Comparison of ENCODE assay signal across 8 cellular contexts in the genomic region with DNA sequence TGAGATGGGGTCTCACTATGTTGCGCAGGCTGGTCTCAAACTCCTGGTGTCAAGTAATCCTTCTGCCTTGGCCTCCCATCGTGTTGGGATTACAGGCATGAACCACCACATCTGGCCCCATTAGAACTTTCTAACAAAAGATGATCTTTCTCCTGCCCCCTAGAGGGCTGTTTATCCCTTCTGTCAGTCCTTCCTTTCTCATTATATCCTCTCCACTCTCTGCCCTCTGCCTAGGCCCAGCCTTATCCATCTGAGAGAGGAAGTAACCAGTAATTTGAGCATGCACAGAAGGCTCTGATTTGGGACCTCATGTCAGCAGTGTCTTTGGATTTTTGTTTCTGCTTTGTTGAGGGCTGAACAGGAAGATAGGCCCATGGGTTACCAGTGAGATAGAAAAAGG. TPM values are rescaled to one million over a fixed set of nuclear protein-coding genes. Genes with fewer than 3 reads are reported as not detected.
A peak's percentile ranks its signal among the peaks of the same experiment; 100 is the strongest.
DNase-seq lines count a peak whose midpoint lies in the region; ATAC-seq and TF ChIP-seq lines count a peak whose summit lies in the region.

No MANE protein-coding gene starts in this region.

- H3K36me3 Mint-ChIP-seq in CD8-positive, alpha-beta T cell: peaks cover 5% of the 10 kb centered on the region

- WGBS in lower leg skin, 2 donors: 81 to 87% methylated on average over 2 of the region's 2 CpGs

- peaks cover 10% of the 10 kb centered on the region for H3K4me1 Mint-ChIP-seq in CD8-positive, alpha-beta T cell (ENCODE audit: low read depth)

- H3K27me3 ChIP-seq in CD8-positive, alpha-beta T cell (ENCODE audit: insufficient read depth, low read length): no peaks in the 10 kb centered on the region

- no peak overlapping the region for H3K27ac Mint-ChIP-seq in CD8-positive, alpha-beta T cell

- intact Hi-C loops in CD8-positive, alpha-beta T cell (cut with DNase I, micrococcal nuclease): loop anchor here in 1 of 2 experiments (5.0 to 10.0 kb wide), 6 partner anchors 39 to 926 kb away; a partner anchor contains a TSS
- intact Hi-C loops in lower leg skin (cut with DNase I; ENCODE audit: low total_unique reads): no loop called here

- no peak overlapping the region for H3K27ac ChIP-seq in CD8-positive, alpha-beta T cell (ENCODE audit: low read depth, low read length)

- POLR2A ChIA-PET in CD8-positive, alpha-beta T cell (lab: Charles Lee): no interaction called here

- DNase-seq in CD8-positive, alpha-beta T cell: no peak
- DNase-seq in HFF-Myc (ENCODE audit: extremely low read depth, low read depth) (no peak), iPS-NIHi7 (ENCODE audit: extremely low spot score) (peak; percentile 53), lower leg skin (ENCODE audit: low spot score in 2 of 2) (no peak), NCI-H1930 (lab: John Stamatoyannopoulos, UW) (no peak)

- H3K9me3 Mint-ChIP-seq in CD8-positive, alpha-beta T cell: no peaks in the 10 kb centered on the region

- H3K9me3 ChIP-seq in CD8-positive, alpha-beta T cell (ENCODE audit: low read length): no peaks in the 10 kb centered on the region

- TF ChIP-seq POLR2A in lower leg skin (IDR thresholded peaks at IDR 0.05): no peak

- CTCF ChIA-PET in CD8-positive, alpha-beta T cell (lab: Charles Lee): no interaction called here

- H3K4me3 ChIP-seq in CD8-positive, alpha-beta T cell (ENCODE audit: low read depth, low read length): no peak overlapping the region
- H3K4me3 ChIP-seq in HFF-Myc (replicated peaks; ENCODE audit: low read depth, low read length) (no peak overlapping the region), lower leg skin (ENCODE audit: low read depth, poor library complexity, severe bottlenecking) (no peak overlapping the region)

- no peak overlapping the region for H3K4me3 Mint-ChIP-seq in CD8-positive, alpha-beta T cell

- no peak for ATAC-seq in CD8-positive, alpha-beta T cell
- ATAC-seq in SK-N-SH treated with all-trans-retinoic acid at 6 μM for 48 hours: peak; percentile 47
- ATAC-seq in HG03442 (IDR thresholded peaks at IDR 0.05; ENCODE audit: unreplicated experiment): no peak
- ATAC-seq in HG02678 (IDR thresholded peaks at IDR 0.05; ENCODE audit: unreplicated experiment): no peak

- no peaks in the 10 kb centered on the region for H3K27me3 Mint-ChIP-seq in CD8-positive, alpha-beta T cell (ENCODE audit: low read depth)

- TF ChIP-seq CTCF in CD8-positive, alpha-beta T cell (IDR thresholded peaks at IDR 0.05): peak; percentile 20
- TF ChIP-seq CTCF in HFF-Myc (IDR thresholded peaks at IDR 0.05; ENCODE audit: low read depth, low read length, missing control alignments) (peak; percentile 39), lower leg skin (IDR thresholded peaks at IDR 0.05) (no peak)

- H3K36me3 ChIP-seq in CD8-positive, alpha-beta T cell (ENCODE audit: insufficient read depth, low read length): no peaks in the 10 kb centered on the region

- peaks cover 7% of the 10 kb centered on the region for H3K4me1 ChIP-seq in CD8-positive, alpha-beta T cell (ENCODE audit: insufficient read depth, low read length)

TF ChIP-seq in SK-N-SH treated with all-trans-retinoic acid at 6 μM for 48 hours, 23 proteins besides CTCF, POLR2A, EP300 and RAD21:
- TF ChIP-seq ZFP30 (CRISPR knock-in tag; IDR thresholded peaks at IDR 0.05): no peak
- TF ChIP-seq ZNF70 (CRISPR knock-in tag; IDR thresholded peaks at IDR 0.05): no peak
- TF ChIP-seq ZNF565 (CRISPR knock-in tag; conservative IDR thresholded peaks at IDR 0.05; ENCODE audit: low read depth): no peak
- TF ChIP-seq, protein P1, sequence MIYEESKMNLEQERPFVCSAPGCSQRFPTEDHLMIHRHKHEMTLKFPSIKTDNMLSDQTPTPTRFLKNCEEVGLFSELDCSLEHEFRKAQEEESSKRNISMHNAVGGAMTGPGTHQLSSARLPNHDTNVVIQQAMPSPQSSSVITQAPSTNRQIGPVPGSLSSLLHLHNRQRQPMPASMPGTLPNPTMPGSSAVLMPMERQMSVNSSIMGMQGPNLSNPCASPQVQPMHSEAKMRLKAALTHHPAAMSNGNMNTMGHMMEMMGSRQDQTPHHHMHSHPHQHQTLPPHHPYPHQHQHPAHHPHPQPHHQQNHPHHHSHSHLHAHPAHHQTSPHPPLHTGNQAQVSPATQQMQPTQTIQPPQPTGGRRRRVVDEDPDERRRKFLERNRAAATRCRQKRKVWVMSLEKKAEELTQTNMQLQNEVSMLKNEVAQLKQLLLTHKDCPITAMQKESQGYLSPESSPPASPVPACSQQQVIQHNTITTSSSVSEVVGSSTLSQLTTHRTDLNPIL (CRISPR knock-in tag; IDR thresholded peaks at IDR 0.05; ENCODE audit: low read depth): no peak
- TF ChIP-seq ISL1 (CRISPR knock-in tag; IDR thresholded peaks at IDR 0.05): no peak
- TF ChIP-seq CSDC2 (CRISPR knock-in tag; IDR thresholded peaks at IDR 0.05): no peak
- TF ChIP-seq PPARA (CRISPR knock-in tag; IDR thresholded peaks at IDR 0.05; ENCODE audit: borderline replicate concordance): no peak
- no peak for TF ChIP-seq OSR1 (CRISPR knock-in tag; IDR thresholded peaks at IDR 0.05)
- TF ChIP-seq, protein P2, sequence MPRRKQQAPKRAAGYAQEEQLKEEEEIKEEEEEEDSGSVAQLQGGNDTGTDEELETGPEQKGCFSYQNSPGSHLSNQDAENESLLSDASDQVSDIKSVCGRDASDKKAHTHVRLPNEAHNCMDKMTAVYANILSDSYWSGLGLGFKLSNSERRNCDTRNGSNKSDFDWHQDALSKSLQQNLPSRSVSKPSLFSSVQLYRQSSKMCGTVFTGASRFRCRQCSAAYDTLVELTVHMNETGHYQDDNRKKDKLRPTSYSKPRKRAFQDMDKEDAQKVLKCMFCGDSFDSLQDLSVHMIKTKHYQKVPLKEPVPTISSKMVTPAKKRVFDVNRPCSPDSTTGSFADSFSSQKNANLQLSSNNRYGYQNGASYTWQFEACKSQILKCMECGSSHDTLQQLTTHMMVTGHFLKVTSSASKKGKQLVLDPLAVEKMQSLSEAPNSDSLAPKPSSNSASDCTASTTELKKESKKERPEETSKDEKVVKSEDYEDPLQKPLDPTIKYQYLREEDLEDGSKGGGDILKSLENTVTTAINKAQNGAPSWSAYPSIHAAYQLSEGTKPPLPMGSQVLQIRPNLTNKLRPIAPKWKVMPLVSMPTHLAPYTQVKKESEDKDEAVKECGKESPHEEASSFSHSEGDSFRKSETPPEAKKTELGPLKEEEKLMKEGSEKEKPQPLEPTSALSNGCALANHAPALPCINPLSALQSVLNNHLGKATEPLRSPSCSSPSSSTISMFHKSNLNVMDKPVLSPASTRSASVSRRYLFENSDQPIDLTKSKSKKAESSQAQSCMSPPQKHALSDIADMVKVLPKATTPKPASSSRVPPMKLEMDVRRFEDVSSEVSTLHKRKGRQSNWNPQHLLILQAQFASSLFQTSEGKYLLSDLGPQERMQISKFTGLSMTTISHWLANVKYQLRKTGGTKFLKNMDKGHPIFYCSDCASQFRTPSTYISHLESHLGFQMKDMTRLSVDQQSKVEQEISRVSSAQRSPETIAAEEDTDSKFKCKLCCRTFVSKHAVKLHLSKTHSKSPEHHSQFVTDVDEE (CRISPR knock-in tag; IDR thresholded peaks at IDR 0.05): no peak
- TF ChIP-seq, protein P3, sequence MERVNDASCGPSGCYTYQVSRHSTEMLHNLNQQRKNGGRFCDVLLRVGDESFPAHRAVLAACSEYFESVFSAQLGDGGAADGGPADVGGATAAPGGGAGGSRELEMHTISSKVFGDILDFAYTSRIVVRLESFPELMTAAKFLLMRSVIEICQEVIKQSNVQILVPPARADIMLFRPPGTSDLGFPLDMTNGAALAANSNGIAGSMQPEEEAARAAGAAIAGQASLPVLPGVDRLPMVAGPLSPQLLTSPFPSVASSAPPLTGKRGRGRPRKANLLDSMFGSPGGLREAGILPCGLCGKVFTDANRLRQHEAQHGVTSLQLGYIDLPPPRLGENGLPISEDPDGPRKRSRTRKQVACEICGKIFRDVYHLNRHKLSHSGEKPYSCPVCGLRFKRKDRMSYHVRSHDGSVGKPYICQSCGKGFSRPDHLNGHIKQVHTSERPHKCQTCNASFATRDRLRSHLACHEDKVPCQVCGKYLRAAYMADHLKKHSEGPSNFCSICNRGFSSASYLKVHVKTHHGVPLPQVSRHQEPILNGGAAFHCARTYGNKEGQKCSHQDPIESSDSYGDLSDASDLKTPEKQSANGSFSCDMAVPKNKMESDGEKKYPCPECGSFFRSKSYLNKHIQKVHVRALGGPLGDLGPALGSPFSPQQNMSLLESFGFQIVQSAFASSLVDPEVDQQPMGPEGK (CRISPR knock-in tag; IDR thresholded peaks at IDR 0.05; ENCODE audit: borderline replicate concordance): no peak
- TF ChIP-seq, protein P4, sequence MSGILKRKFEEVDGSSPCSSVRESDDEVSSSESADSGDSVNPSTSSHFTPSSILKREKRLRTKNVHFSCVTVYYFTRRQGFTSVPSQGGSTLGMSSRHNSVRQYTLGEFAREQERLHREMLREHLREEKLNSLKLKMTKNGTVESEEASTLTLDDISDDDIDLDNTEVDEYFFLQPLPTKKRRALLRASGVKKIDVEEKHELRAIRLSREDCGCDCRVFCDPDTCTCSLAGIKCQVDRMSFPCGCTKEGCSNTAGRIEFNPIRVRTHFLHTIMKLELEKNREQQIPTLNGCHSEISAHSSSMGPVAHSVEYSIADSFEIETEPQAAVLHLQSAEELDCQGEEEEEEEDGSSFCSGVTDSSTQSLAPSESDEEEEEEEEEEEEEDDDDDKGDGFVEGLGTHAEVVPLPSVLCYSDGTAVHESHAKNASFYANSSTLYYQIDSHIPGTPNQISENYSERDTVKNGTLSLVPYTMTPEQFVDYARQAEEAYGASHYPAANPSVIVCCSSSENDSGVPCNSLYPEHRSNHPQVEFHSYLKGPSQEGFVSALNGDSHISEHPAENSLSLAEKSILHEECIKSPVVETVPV (CRISPR knock-in tag; IDR thresholded peaks at IDR 0.05): no peak
- no peak for TF ChIP-seq GLIS3 (CRISPR knock-in tag; IDR thresholded peaks at IDR 0.05)
- TF ChIP-seq RARB (CRISPR knock-in tag; IDR thresholded peaks at IDR 0.05): no peak
TF ChIP-seq in SK-N-SH treated with all-trans-retinoic acid at 6 μM for 48 hours: peak in this region for 0.

RNA-seq across cellular contexts. Expression of a gene that starts 4.4 kb away (rescaled TPM):
- 10 to 100 TPM; 72.7 to 72.8 TPM for total RNA-seq in CD8-positive, alpha-beta T cell
- total RNA-seq in lower leg skin: 10 to 100 TPM; 35.1 to 57.3 (median 49.9) TPM

RNA-seq across cellular contexts. Expression of a gene that starts 58.7 kb away (rescaled TPM):
- total RNA-seq in CD8-positive, alpha-beta T cell: 10 to 100 TPM; 73.4 to 86.0 TPM
- total RNA-seq in lower leg skin: 100 to 1,000 TPM; 109 to 169 (median 140) TPM

Comparison
In these comparisons a context has a peak if more than half of its experiments do, and no peak if none do; other contexts are left out.
1. CTCF ChIP-seq: peak in CD8-positive, alpha-beta T cell (single experiment) and HFF-Myc (single experiment); none in lower leg skin (0 of 3).